ENCODE assay signal across 24 cellular contexts in genomic region chr22:41362615-41363014, GRCh38.
"Had no signal": no experiment of that assay in that cellular context is flagged by ENCODE, and none has a peak within 500 bp of the region (broad histone marks: within the 10 kb centered on the region; RNA-seq: fewer than 3 reads in every experiment).

No MANE protein-coding gene starts in this region.

- H3K4me3 ChIP-seq: ascending aorta, body of pancreas had no signal

- H3K27ac ChIP-seq: ascending aorta, body of pancreas, KMS-11 had no signal

- H3K4me3 Mint-ChIP-seq: activated CD4-positive, alpha-beta memory T cell treated with anti-CD3 and anti-CD28 coated beads, Interleukin-2, amount 10 ng/mL, durations not matched to agents 7 days and 5 days; activated CD4-positive, alpha-beta T cell treated with anti-CD3 and anti-CD28 coated beads for 36 hours; activated T-cell treated with anti-CD3 and anti-CD28 coated beads, Interleukin-2, amount 50 U/mL, for 72 hours; central memory CD8-positive, alpha-beta T cell; T-helper 1 cell treated with Interleukin-12 subunit alpha and Interleukin-12 subunit beta and Interleukin-4 antibody, amounts not matched to agents 30 μg/mL and 1 μg/mL, for 36 hours had no signal

- H3K27me3 Mint-ChIP-seq: activated CD4-positive, alpha-beta T cell treated with anti-CD3 and anti-CD28 coated beads for 36 hours; central memory CD8-positive, alpha-beta T cell had no signal

- H3K4me1 Mint-ChIP-seq: activated CD4-positive, alpha-beta memory T cell treated with anti-CD3 and anti-CD28 coated beads, Interleukin-2, amount 10 ng/mL, durations not matched to agents 7 days and 5 days; activated CD4-positive, alpha-beta T cell treated with anti-CD3 and anti-CD28 coated beads for 36 hours; central memory CD8-positive, alpha-beta T cell had no signal

- H3K27ac Mint-ChIP-seq: activated CD4-positive, alpha-beta memory T cell treated with anti-CD3 and anti-CD28 coated beads, Interleukin-2, amount 10 ng/mL, durations not matched to agents 7 days and 5 days; activated CD4-positive, alpha-beta T cell treated with anti-CD3 and anti-CD28 coated beads for 36 hours; activated T-cell treated with anti-CD3 and anti-CD28 coated beads, Interleukin-2, amount 50 U/mL, for 72 hours; activated T-helper 2 cell treated with anti-CD3 and anti-CD28 coated beads, Interferon-gamma antibody, Interleukin-2, Interleukin-4, amounts not matched to agents 10 μg/mL and 5 μg/mL and 100 μg/mL, durations not matched to agents 14 hours and 24 hours and 36 hours; T-helper 1 cell treated with Interleukin-12 subunit alpha and Interleukin-12 subunit beta and Interleukin-4 antibody, amounts not matched to agents 30 μg/mL and 1 μg/mL, for 36 hours had no signal

- H3K27me3 ChIP-seq: ascending aorta, body of pancreas had no signal

- DNase-seq: activated CD4-positive, alpha-beta memory T cell treated with anti-CD3 and anti-CD28 coated beads, Interleukin-2, amount 10 ng/mL, durations not matched to agents 7 days and 5 days; activated CD4-positive, alpha-beta T cell treated with anti-CD3 and anti-CD28 coated beads for 36 hours; activated CD4-positive, alpha-beta T cell treated with anti-CD3 and anti-CD28 coated beads, Interleukin-2, amount 50 U/mL, for 1 hour; activated CD8-positive, alpha-beta memory T cell treated with anti-CD3 and anti-CD28 coated beads, Interleukin-2, amount 50 U/mL, for 4 hours; activated gamma-delta T cell treated with Interleukin-2 at 50 U/mL for 16 hours; activated naive CD4-positive, alpha-beta T cell treated with anti-CD3 and anti-CD28 coated beads, Interleukin-2, amount 50 U/mL, for 16 hours; activated T-cell treated with anti-CD3 and anti-CD28 coated beads, Interleukin-2, amount 50 U/mL, for 72 hours; amniotic stem cell; body of pancreas; NCI-H1092; NCI-H1930; NCI-H2171; NCI-H2227 treated with DMSO at 0.1 percent for 48 hours; NCI-H446 treated with DMSO at 0.1 percent for 48 hours; NCI-H524 treated with DMSO at 0.1 percent for 48 hours; NCI-H748 treated with DMSO at 0.1 percent for 48 hours; PC-3; T-helper 9 cell had no signal

- ATAC-seq: activated CD4-positive, alpha-beta T cell treated with anti-CD3 and anti-CD28 coated beads for 36 hours; activated T-cell treated with anti-CD3 and anti-CD28 coated beads, Interleukin-2, amount 50 U/mL, for 72 hours; body of pancreas; PC-3 had no signal

- H3K9me3 Mint-ChIP-seq: activated CD4-positive, alpha-beta memory T cell treated with anti-CD3 and anti-CD28 coated beads, Interleukin-2, amount 10 ng/mL, durations not matched to agents 7 days and 5 days; activated T-cell treated with anti-CD3 and anti-CD28 coated beads, Interleukin-2, amount 50 U/mL, for 72 hours; activated T-helper 2 cell treated with anti-CD3 and anti-CD28 coated beads, Interferon-gamma antibody, Interleukin-2, Interleukin-4, amounts not matched to agents 10 μg/mL and 5 μg/mL and 100 μg/mL, durations not matched to agents 14 hours and 24 hours and 36 hours; central memory CD8-positive, alpha-beta T cell; T-helper 1 cell treated with Interleukin-12 subunit alpha and Interleukin-12 subunit beta and Interleukin-4 antibody, amounts not matched to agents 30 μg/mL and 1 μg/mL, for 36 hours had no signal

- FAIRE-seq: RCC 7860 had no signal

- H3K9me3 ChIP-seq: ascending aorta, body of pancreas had no signal
